11 cellular contexts compared by ENCODE assay signal in the genomic region with DNA sequence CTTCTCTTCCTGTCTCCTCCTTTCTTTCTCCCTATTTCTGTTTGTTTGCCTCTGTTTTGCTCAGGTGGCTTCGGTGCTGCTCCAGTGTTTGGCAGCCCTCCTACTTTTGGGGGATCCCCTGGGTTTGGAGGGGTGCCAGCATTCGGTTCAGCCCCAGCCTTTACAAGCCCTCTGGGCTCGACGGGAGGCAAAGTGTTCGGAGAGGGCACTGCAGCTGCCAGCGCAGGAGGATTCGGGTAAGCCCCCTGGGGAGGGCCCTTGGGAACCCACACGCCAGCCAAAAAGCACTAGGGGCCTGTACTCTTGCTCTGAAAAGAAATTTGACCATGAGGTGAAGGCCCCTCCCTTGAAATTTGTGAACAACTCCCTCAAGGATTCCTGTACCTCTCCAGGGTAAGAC. TPM values are rescaled to one million over a fixed set of nuclear protein-coding genes. Genes with fewer than 3 reads are reported as not detected.
DNase-seq lines count a peak whose midpoint lies in the region; ATAC-seq and TF ChIP-seq lines count a peak whose summit lies in the region.
"Had no signal": no experiment of that assay in that cellular context is flagged by ENCODE, and none has a peak within 500 bp of the region (broad histone marks: within the 10 kb centered on the region; RNA-seq: fewer than 3 reads in every experiment).

No MANE protein-coding gene starts in this region.

- DNase-seq in NCI-H128 (lab: John Stamatoyannopoulos, UW; ENCODE audit: unreplicated experiment) (peak; percentile 48), neural crest cell (ENCODE audit: low read depth, low spot score) (no peak), T-helper 9 cell (no peak), NCI-H1417 treated with DMSO at 0.1 percent for 48 hours (lab: John Stamatoyannopoulos, UW) (no peak)
- DNase-seq in effector memory CD8-positive, alpha-beta T cell: no peak
- DNase-seq in central memory CD4-positive, alpha-beta T cell: no peak
- DNase-seq: activated CD4-positive, alpha-beta T cell treated with anti-CD3 and anti-CD28 coated beads, Interleukin-2, amount 50 U/mL, for 4 hours; NCI-H146 had no signal

- peak overlapping the region; percentile 33 to 82 for H3K27ac Mint-ChIP-seq in effector memory CD8-positive, alpha-beta T cell
- H3K27ac Mint-ChIP-seq in neural crest cell (ENCODE audit: unreplicated experiment): peak overlapping the region; percentile 59
- H3K27ac Mint-ChIP-seq: activated naive CD4-positive, alpha-beta T cell treated with anti-CD3 and anti-CD28 coated beads, Interleukin-2, amount 50 U/mL, for 24 hours had no signal

- H3K9me3 Mint-ChIP-seq in effector memory CD8-positive, alpha-beta T cell: no peaks in the 10 kb centered on the region
- no peaks in the 10 kb centered on the region for H3K9me3 Mint-ChIP-seq in neural crest cell
- H3K9me3 Mint-ChIP-seq: activated naive CD4-positive, alpha-beta T cell treated with anti-CD3 and anti-CD28 coated beads, Interleukin-2, amount 50 U/mL, for 24 hours had no signal

- H3K4me1 Mint-ChIP-seq in effector memory CD8-positive, alpha-beta T cell (ENCODE audit: low read depth in 2 of 2): peaks cover 3 to 9% of the 10 kb centered on the region in 2 donors
- H3K4me1 Mint-ChIP-seq in neural crest cell: peaks cover 8% of the 10 kb centered on the region

- H3K27me3 Mint-ChIP-seq in effector memory CD8-positive, alpha-beta T cell: no peaks in the 10 kb centered on the region
- no peaks in the 10 kb centered on the region for H3K27me3 Mint-ChIP-seq in neural crest cell (ENCODE audit: low read depth)
- H3K27me3 Mint-ChIP-seq: activated naive CD4-positive, alpha-beta T cell treated with anti-CD3 and anti-CD28 coated beads, Interleukin-2, amount 50 U/mL, for 24 hours had no signal

- no peak for ATAC-seq in effector memory CD8-positive, alpha-beta T cell (replicated peaks)
- ATAC-seq in HG03039 (IDR thresholded peaks at IDR 0.05; ENCODE audit: unreplicated experiment): no peak

- TF ChIP-seq CTCF in C4-2B (conservative IDR thresholded peaks at IDR 0.05): no peak
- TF ChIP-seq CTCF in neural crest cell (conservative IDR thresholded peaks at IDR 0.05): no peak

- peak overlapping the region; percentile 25; the same call in 1 of the 2 replicates for H3K27ac ChIP-seq in C4-2B

- no peak overlapping the region for H3K4me3 Mint-ChIP-seq in effector memory CD8-positive, alpha-beta T cell
- no peak overlapping the region for H3K4me3 Mint-ChIP-seq in neural crest cell
- H3K4me3 Mint-ChIP-seq: activated naive CD4-positive, alpha-beta T cell treated with anti-CD3 and anti-CD28 coated beads, Interleukin-2, amount 50 U/mL, for 24 hours had no signal

- H3K36me3 Mint-ChIP-seq in effector memory CD8-positive, alpha-beta T cell (ENCODE audit: insufficient read depth): peaks cover 32% of the 10 kb centered on the region
- no peaks in the 10 kb centered on the region for H3K36me3 Mint-ChIP-seq in neural crest cell (ENCODE audit: low read depth)

RNA-seq across cellular contexts. Expression of gene FAM78A, which starts 48.2 kb away (rescaled TPM):
- total RNA-seq in neural crest cell: 3.8 and 4.4 TPM in 2 replicates
